12 cellular contexts compared by ENCODE assay signal in the genomic region with DNA sequence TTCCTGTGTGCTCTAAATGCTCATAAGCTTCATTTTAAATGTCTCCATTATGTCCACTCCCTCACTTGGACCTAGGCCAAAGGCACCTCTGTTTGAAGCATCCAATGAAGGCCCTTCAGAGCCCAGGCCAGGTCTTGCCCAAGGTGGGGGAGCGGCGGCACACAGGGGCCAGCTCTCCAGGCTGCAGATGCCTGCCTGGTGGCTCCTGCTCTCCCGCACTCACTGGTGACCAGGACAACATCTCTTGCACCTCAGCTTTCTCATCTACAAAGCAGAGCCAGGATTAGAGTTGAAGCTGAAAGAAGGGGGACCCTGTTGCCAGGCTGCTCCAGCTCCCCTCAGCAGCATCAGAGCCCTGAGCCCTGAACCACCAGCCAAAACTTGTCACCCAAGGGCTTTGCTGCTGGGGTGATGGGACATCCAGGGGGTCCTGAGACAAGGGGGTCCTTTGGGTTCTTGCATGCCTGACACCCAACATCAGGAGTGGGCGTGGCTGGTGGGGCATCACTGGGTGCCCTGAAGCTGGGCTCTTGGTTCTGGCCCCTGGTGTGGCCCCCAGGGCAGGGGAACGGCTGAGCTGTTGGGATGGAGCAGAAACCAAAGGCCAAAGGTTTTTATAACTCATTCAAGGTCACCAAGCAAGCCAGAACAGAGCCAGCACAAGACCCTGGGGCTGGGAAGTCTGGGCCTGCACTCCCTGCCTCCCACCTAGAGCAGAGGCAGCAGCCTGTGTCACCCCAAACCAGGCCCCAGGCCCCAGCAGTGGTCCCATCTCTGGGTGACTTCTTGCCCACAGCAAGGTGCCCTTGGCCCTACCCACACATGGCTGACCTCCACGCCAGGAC. TPM values are rescaled to one million over a fixed set of nuclear protein-coding genes. Genes with fewer than 3 reads are reported as not detected.
DNase-seq lines count a peak whose midpoint lies in the region; ATAC-seq and TF ChIP-seq lines count a peak whose summit lies in the region.
"Had no signal": no experiment of that assay in that cellular context is flagged by ENCODE, and none has a peak within 500 bp of the region (broad histone marks: within the 10 kb centered on the region; RNA-seq: fewer than 3 reads in every experiment).

No MANE protein-coding gene starts in this region.

- no peak for TF ChIP-seq POLR2A in prostate gland (IDR thresholded peaks at IDR 0.05)

- H3K4me3 ChIP-seq in left ventricle myocardium inferior (peak overlapping the region; percentile 78), prostate gland (no peak overlapping the region)

- no peaks in the 10 kb centered on the region for H3K4me1 Mint-ChIP-seq in central memory CD8-positive, alpha-beta T cell
- peaks cover 3 to 10% (median 8%) of the 10 kb centered on the region in 4 donors for H3K4me1 Mint-ChIP-seq in naive thymus-derived CD8-positive, alpha-beta T cell
- H3K4me1 Mint-ChIP-seq in type B pancreatic cell (ENCODE audit: unreplicated experiment) = no peaks in the 10 kb centered on the region

- H3K36me3 Mint-ChIP-seq in central memory CD8-positive, alpha-beta T cell (ENCODE audit: insufficient read depth) = peaks cover 2% of the 10 kb centered on the region
- no peaks in the 10 kb centered on the region for H3K36me3 Mint-ChIP-seq in naive thymus-derived CD8-positive, alpha-beta T cell
- H3K36me3 Mint-ChIP-seq in type B pancreatic cell = no peaks in the 10 kb centered on the region

- DNase-seq in left ventricle myocardium inferior (no peak), Right ventricle myocardium inferior (ENCODE audit: missing footprints) (no peak), type B pancreatic cell (ENCODE audit: extremely low spot score, unreplicated experiment) (no peak), NCI-H1092 (lab: John Stamatoyannopoulos, UW) (no peak), prostate gland (ENCODE audit: low spot score) (no peak)
- DNase-seq in central memory CD8-positive, alpha-beta T cell (ENCODE audit: low spot score in 2 of 2) = no peak
- DNase-seq in naive thymus-derived CD8-positive, alpha-beta T cell = peak in 1 of 10 donors; percentile 49
- DNase-seq: activated T-cell treated with anti-CD3 and anti-CD28 coated beads, Interleukin-2, amount 50 U/mL, for 1 hour; AML-193; dermis blood vessel endothelial cell had no signal

- H3K36me3 ChIP-seq in left ventricle myocardium inferior = no peaks in the 10 kb centered on the region
- no peaks in the 10 kb centered on the region for H3K36me3 ChIP-seq in prostate gland

- H3K9me3 Mint-ChIP-seq in central memory CD8-positive, alpha-beta T cell = no peaks in the 10 kb centered on the region
- H3K9me3 Mint-ChIP-seq in naive thymus-derived CD8-positive, alpha-beta T cell = peaks cover 0 to 2% (median 0%) of the 10 kb centered on the region in 9 donors
- no peaks in the 10 kb centered on the region for H3K9me3 Mint-ChIP-seq in type B pancreatic cell

- H3K27me3 Mint-ChIP-seq in central memory CD8-positive, alpha-beta T cell = peaks cover 10% of the 10 kb centered on the region
- H3K27me3 Mint-ChIP-seq in naive thymus-derived CD8-positive, alpha-beta T cell = peaks cover 0 to 6% (median 0%) of the 10 kb centered on the region in 5 donors
- H3K27me3 Mint-ChIP-seq in type B pancreatic cell = peaks cover 7% of the 10 kb centered on the region

- WGBS in prostate gland = 96% methylated on average over 6 of the region's 6 CpGs

- H3K9me3 ChIP-seq in left ventricle myocardium inferior (replicated peaks) (no peaks in the 10 kb centered on the region), prostate gland (no peaks in the 10 kb centered on the region)

- peak overlapping the region; percentile 38 for H3K4me3 Mint-ChIP-seq in central memory CD8-positive, alpha-beta T cell
- H3K4me3 Mint-ChIP-seq in naive thymus-derived CD8-positive, alpha-beta T cell = peak overlapping the region; percentile 7 to 82 (median 52)
- H3K4me3 Mint-ChIP-seq in type B pancreatic cell = peak overlapping the region; percentile 57

- H3K4me1 ChIP-seq in left ventricle myocardium inferior = peaks cover 14% of the 10 kb centered on the region
- no peaks in the 10 kb centered on the region for H3K4me1 ChIP-seq in prostate gland (replicated peaks)

- H3K27me3 ChIP-seq in left ventricle myocardium inferior (ENCODE audit: low read depth) (peaks cover 12% of the 10 kb centered on the region), prostate gland (replicated peaks; ENCODE audit: insufficient read depth) (no peaks in the 10 kb centered on the region)

- POLR2A ChIA-PET in naive thymus-derived CD8-positive, alpha-beta T cell (lab: Charles Lee) = interaction anchor here (0.9 kb wide), 1 partner anchor 126 kb away, joined by 4 read pairs; no protein-coding TSS in a partner anchor

- intact Hi-C loops in left ventricle myocardium inferior (cut with micrococcal nuclease) = no loop called here
- intact Hi-C loops in Right ventricle myocardium inferior (cut with DNase I) = no loop called here
- intact Hi-C loops in prostate gland (cut with DNase I) = no loop called here

- H3K27ac ChIP-seq in left ventricle myocardium inferior (replicated peaks) = peak overlapping the region; percentile 73
- no peak overlapping the region for H3K27ac ChIP-seq in prostate gland

- ATAC-seq in Right ventricle myocardium inferior = no peak
- no peak for ATAC-seq in central memory CD8-positive, alpha-beta T cell (replicated peaks; ENCODE audit: extremely low read depth, poor library complexity, severe bottlenecking)
- no peak for ATAC-seq in naive thymus-derived CD8-positive, alpha-beta T cell
- ATAC-seq in HG03135 (IDR thresholded peaks at IDR 0.05; ENCODE audit: unreplicated experiment) = no peak

- no peak for TF ChIP-seq CTCF in left ventricle myocardium inferior (IDR thresholded peaks at IDR 0.05; ENCODE audit: borderline replicate concordance)
- TF ChIP-seq CTCF in type B pancreatic cell (conservative IDR thresholded peaks at IDR 0.05) = no peak
- TF ChIP-seq CTCF in prostate gland (IDR thresholded peaks at IDR 0.05) = no peak

- no peak overlapping the region for H3K27ac Mint-ChIP-seq in central memory CD8-positive, alpha-beta T cell (ENCODE audit: low read depth)
- H3K27ac Mint-ChIP-seq in naive thymus-derived CD8-positive, alpha-beta T cell = peak overlapping the region in 7 of 10 donors; percentile 4 to 82 (median 28)
- no peak overlapping the region for H3K27ac Mint-ChIP-seq in type B pancreatic cell

RNA-seq across cellular contexts. Expression of a gene that starts 1.2 kb away (rescaled TPM):
- total RNA-seq in left ventricle myocardium inferior (3.8 TPM), Right ventricle myocardium inferior (6.0 TPM), type B pancreatic cell (ENCODE audit: low replicate concordance) (7.3 and 12.5 TPM in 2 replicates), prostate gland (10 to 100 TPM in 1 of 2 donors, 1 to 10 TPM in 1; 3.5 to 10.3 TPM)
- total RNA-seq in naive thymus-derived CD8-positive, alpha-beta T cell = under 1 TPM; 0.13 to 0.16 TPM
- polyA plus RNA-seq in naive thymus-derived CD8-positive, alpha-beta T cell = under 1 TPM; 0.06 to 0.15 (median 0.15) TPM
- total RNA-seq: T-helper 1 cell treated with Interleukin-12 subunit alpha and Interleukin-12 subunit beta and Interleukin-4 antibody, amounts not matched to agents 30 ng/mL and 1 ng/mL, for 36 hours had no signal

RNA-seq across cellular contexts. Expression of a gene that starts 24.0 kb away (rescaled TPM):
- 79.3 TPM for total RNA-seq in left ventricle myocardium inferior
- total RNA-seq in Right ventricle myocardium inferior = 82.4 TPM
- total RNA-seq in naive thymus-derived CD8-positive, alpha-beta T cell = 100 to 1,000 TPM; 154 to 167 TPM
- polyA plus RNA-seq in naive thymus-derived CD8-positive, alpha-beta T cell = 10 to 100 TPM; 51.3 to 95.7 (median 69.0) TPM
- total RNA-seq in type B pancreatic cell (ENCODE audit: low replicate concordance) = 88.2 and 98.3 TPM in 2 replicates
- total RNA-seq in prostate gland = 10 to 100 TPM; 46.4 to 76.3 TPM

Comparison
In these comparisons a context has a peak if more than half of its experiments do, and no peak if none do; other contexts are left out.
1. H3K27ac Mint-ChIP-seq: peak in naive thymus-derived CD8-positive, alpha-beta T cell (7 of 10); none in central memory CD8-positive, alpha-beta T cell (single experiment) and type B pancreatic cell (single experiment).
2. Peak in every context shown above with its lines, with median percentiles within 50 percentile points of each other: H3K4me3 Mint-ChIP-seq.